In the genomic region with DNA sequence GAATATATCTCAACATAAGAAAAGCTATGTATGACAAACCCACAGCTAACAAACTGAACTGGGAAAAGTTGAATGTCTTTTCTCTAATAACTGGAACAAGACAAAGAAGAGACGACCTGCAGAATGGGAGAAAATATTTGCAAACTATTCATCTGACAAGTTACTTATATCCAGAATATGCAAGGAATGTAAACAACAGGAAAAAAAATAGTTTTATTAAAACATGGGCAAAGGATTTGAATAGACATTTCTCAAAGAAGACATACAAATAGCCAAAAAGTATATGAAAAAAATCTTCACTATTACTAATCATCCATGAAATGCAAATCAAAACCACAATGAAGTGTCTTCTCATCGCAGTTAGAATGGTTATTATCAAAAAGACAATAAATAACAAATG, we compare ENCODE assay signal across 28 cellular contexts.
DNase-seq lines count a peak whose midpoint lies in the region; ATAC-seq, FAIRE-seq and TF ChIP-seq lines count a peak whose summit lies in the region.
"Had no signal": no experiment of that assay in that cellular context is flagged by ENCODE, and none has a peak within 500 bp of the region (broad histone marks: within the 10 kb centered on the region; RNA-seq: fewer than 3 reads in every experiment).

No MANE protein-coding gene starts in this region.

- no peak overlapping the region for H3K9ac ChIP-seq in GM23248
- H3K9ac ChIP-seq in astrocyte (ENCODE audit: low read length) = no peak overlapping the region
- no peak overlapping the region for H3K9ac ChIP-seq in H9 (ENCODE audit: extremely low read depth, insufficient read length, low read length)
- H3K9ac ChIP-seq: BLaER1 treated with 17β-estradiol and CSF1 and Interleukin-3, amounts not matched to agents 10 nM and 100 nM; SK-N-SH had no signal

- H2BK20ac ChIP-seq in H9 (ENCODE audit: low read depth, low read length, poor library complexity, severe bottlenecking) = no peak overlapping the region

- no peaks in the 10 kb centered on the region for H3K27me3 ChIP-seq in GM23248 (replicated peaks; ENCODE audit: insufficient read depth)
- no peaks in the 10 kb centered on the region for H3K27me3 ChIP-seq in astrocyte (ENCODE audit: insufficient read depth, low read length)
- H3K27me3 ChIP-seq in H9 (ENCODE audit: insufficient read depth, low read length) = no peaks in the 10 kb centered on the region
- H3K27me3 ChIP-seq in right lobe of liver = no peaks in the 10 kb centered on the region
- H3K27me3 ChIP-seq: BLaER1 treated with 17β-estradiol and CSF1 and Interleukin-3, amounts not matched to agents 10 nM and 100 nM had no signal

- 18 to 19% methylated on average over 2 of the region's 2 CpGs for WGBS in GM23248 (ENCODE audit: low coverage in 1 of 2, low lambda C conversion rate in 2 of 2, missing lambda C conversion rate in 2 of 2), 2 experiments
- WGBS in H9 (ENCODE audit: extremely low coverage, insufficient read length, low lambda C conversion rate) = no CpG with 5 or more reads among the region's 2 CpGs
- WGBS in right lobe of liver (ENCODE audit: insufficient coverage, low coverage, low lambda C conversion rate, missing lambda C conversion rate) = 69% methylated on average over 2 of the region's 2 CpGs

- H3K9me3 Mint-ChIP-seq in astrocyte (ENCODE audit: unreplicated experiment) = no peaks in the 10 kb centered on the region
- H3K9me3 Mint-ChIP-seq in H9 = no peaks in the 10 kb centered on the region

- no peak overlapping the region for H3K14ac ChIP-seq in H9 (ENCODE audit: insufficient read depth, low read length)

- H3K36me3 Mint-ChIP-seq in astrocyte (ENCODE audit: low read depth, unreplicated experiment) (peaks cover 4% of the 10 kb centered on the region), H9 (ENCODE audit: insufficient read depth in 1 of 3, low read depth in 3 of 3) (no peaks in the 10 kb centered on the region)

- no peak overlapping the region for H4K91ac ChIP-seq in H9 (ENCODE audit: insufficient read length, low read depth, low read length)

- no peak overlapping the region for H2AK5ac ChIP-seq in H9 (ENCODE audit: insufficient read length, low read length)

- no peak for TF ChIP-seq POLR2A in right lobe of liver (IDR thresholded peaks at IDR 0.05)

- H3K9me3 ChIP-seq in GM23248 (ENCODE audit: low read depth) (no peaks in the 10 kb centered on the region), astrocyte (ENCODE audit: insufficient read depth, low read depth, low read length) (no peaks in the 10 kb centered on the region), H9 (ENCODE audit: control insufficient read depth, low read depth, low read length) (no peaks in the 10 kb centered on the region), right lobe of liver (no peaks in the 10 kb centered on the region)
- H3K9me3 ChIP-seq: SK-N-SH had no signal

- H4K20me1 ChIP-seq in GM23248 (ENCODE audit: insufficient read depth) = no peaks in the 10 kb centered on the region
- H4K20me1 ChIP-seq in astrocyte (ENCODE audit: insufficient read depth, low read length) = no peaks in the 10 kb centered on the region
- no peaks in the 10 kb centered on the region for H4K20me1 ChIP-seq in H9 (ENCODE audit: control insufficient read depth, insufficient read depth, insufficient read length)
- H4K20me1 ChIP-seq: BLaER1 treated with 17β-estradiol and CSF1 and Interleukin-3, amounts not matched to agents 10 nM and 100 nM had no signal

- H3K27me3 Mint-ChIP-seq in astrocyte (ENCODE audit: low read depth, unreplicated experiment) (no peaks in the 10 kb centered on the region), H9 (ENCODE audit: low read depth) (no peaks in the 10 kb centered on the region)

- no peak overlapping the region for H4K8ac ChIP-seq in H9 (replicated peaks; ENCODE audit: insufficient read length, low read depth, low read length)

- H2BK12ac ChIP-seq in H9 (ENCODE audit: insufficient read length, low read depth, low read length) = no peak overlapping the region

- no peak overlapping the region for H3K23ac ChIP-seq in H9 (ENCODE audit: insufficient read length, low read depth, low read length)

- intact Hi-C loops in right lobe of liver (cut with DNase I) = no loop called here

- no peak for ATAC-seq in activated CD4-positive, CD25-positive, alpha-beta regulatory T cell treated with anti-CD3 and anti-CD28 coated beads, Interleukin-2, amount 50 U/mL, for 24 hours
- no peak for ATAC-seq in right lobe of liver
- ATAC-seq: HepG2, K562 had no signal

- H3K4me3 ChIP-seq in AG10803 (ENCODE audit: low read length) = no peak overlapping the region
- H3K4me3 ChIP-seq in GM23248 = no peak overlapping the region
- no peak overlapping the region for H3K4me3 ChIP-seq in astrocyte (ENCODE audit: insufficient read depth, low read depth, low read length)
- H3K4me3 ChIP-seq in right lobe of liver = no peak overlapping the region
- H3K4me3 ChIP-seq: BLaER1 treated with 17β-estradiol and CSF1 and Interleukin-3, amounts not matched to agents 10 nM and 100 nM; K562 had no signal

- H3K9me2 ChIP-seq in GM23248 (ENCODE audit: insufficient read depth) = no peaks in the 10 kb centered on the region
- H3K9me2 ChIP-seq: SK-N-SH had no signal

- H2AFZ ChIP-seq in GM23248 = no peak overlapping the region
- H2AFZ ChIP-seq in astrocyte (ENCODE audit: low read depth, low read length) = no peak overlapping the region
- no peak overlapping the region for H2AFZ ChIP-seq in H9 (ENCODE audit: low read length)

- in situ Hi-C loops in GM23248 (cut with MboI) = no loop called here

- H3F3A ChIP-seq in GM23248 (ENCODE audit: insufficient read depth) = peaks cover 13% of the 10 kb centered on the region; the same call in 1 of the 2 replicates

- H3K36me3 ChIP-seq in GM23248 (ENCODE audit: low read depth) (no peaks in the 10 kb centered on the region), astrocyte (ENCODE audit: insufficient read depth, low read length) (no peaks in the 10 kb centered on the region), right lobe of liver (no peaks in the 10 kb centered on the region)
- H3K36me3 ChIP-seq: BLaER1 treated with 17β-estradiol and CSF1 and Interleukin-3, amounts not matched to agents 10 nM and 100 nM had no signal

- no peaks in the 10 kb centered on the region for H3K23me2 ChIP-seq in H9 (ENCODE audit: insufficient read length, low read depth, low read length, poor library complexity, severe bottlenecking)

- no peak overlapping the region for H4K5ac ChIP-seq in H9 (ENCODE audit: insufficient read length, low read depth, low read length)

- H3K18ac ChIP-seq in H9 (ENCODE audit: insufficient read length, low read depth, low read length) = no peak overlapping the region

- H3T11ph ChIP-seq in H9 (ENCODE audit: low read length) = no peak overlapping the region

- H3K27ac Mint-ChIP-seq in astrocyte (ENCODE audit: unreplicated experiment) (no peak overlapping the region), H9 (no peak overlapping the region)
- H3K27ac Mint-ChIP-seq: CD4-positive, alpha-beta T cell had no signal

- no peak overlapping the region for H3K56ac ChIP-seq in H9 (ENCODE audit: insufficient read length, low read depth, low read length)

- H2BK15ac ChIP-seq in H9 (ENCODE audit: low read depth, low read length) = no peak overlapping the region

- FAIRE-seq in astrocyte (lab: Jason Lieb, UNC) = peak; percentile 39
- FAIRE-seq: D721Med, GM12892, HepG2, K562, RCC 7860 had no signal

- no peak for TF ChIP-seq CTCF in AG10803 (conservative IDR thresholded peaks at IDR 0.05; ENCODE audit: low read length)
- TF ChIP-seq CTCF in astrocyte (IDR thresholded peaks at IDR 0.05; ENCODE audit: insufficient read depth, low read depth, low read length) = no peak
- no peak for TF ChIP-seq CTCF in H9 (conservative IDR thresholded peaks at IDR 0.05)
- no peak for TF ChIP-seq CTCF in right lobe of liver (IDR thresholded peaks at IDR 0.05)

- no peak overlapping the region for H2BK5ac ChIP-seq in H9 (ENCODE audit: insufficient read length, low read length)

- no peak overlapping the region for H3K4ac ChIP-seq in H9 (ENCODE audit: low read depth, low read length)

- H3K4me1 ChIP-seq in GM23248 (ENCODE audit: insufficient read depth) = peaks cover 10% of the 10 kb centered on the region
- H3K4me1 ChIP-seq in astrocyte (ENCODE audit: insufficient read depth, low read length) = no peaks in the 10 kb centered on the region
- H3K4me1 ChIP-seq in H9 (ENCODE audit: insufficient read depth, low read length) = no peaks in the 10 kb centered on the region
- no peaks in the 10 kb centered on the region for H3K4me1 ChIP-seq in right lobe of liver
- H3K4me1 ChIP-seq: BLaER1 treated with 17β-estradiol and CSF1 and Interleukin-3, amounts not matched to agents 10 nM and 100 nM had no signal

- no peak overlapping the region for H2BK120ac ChIP-seq in H9 (ENCODE audit: low read depth, low read length, poor library complexity, severe bottlenecking)

- DNase-seq in AG10803 (ENCODE audit: low read depth) (peak; percentile 66), GM23248 (peak; percentile 12), astrocyte (ENCODE audit: low read depth) (peak; percentile 29), iris pigment epithelial cell (ENCODE audit: low read depth) (peak; percentile 50), H9 (no peak), right lobe of liver (no peak)
- no peak for DNase-seq in activated effector memory CD4-positive, alpha-beta T cell treated with Interleukin-2 at 50 U/mL for 16 hours
- DNase-seq: 8988T; ACHN; CD4-positive, alpha-beta T cell; DMS53; GF-D8; Kasumi-1; NCI-H1105; NCI-H1436 treated with DMSO at 0.1 percent for 48 hours; NCI-H2029; NCI-H446; NCI-H524 treated with DMSO at 0.1 percent for 48 hours; NCI-H774; SIG-M5; SK-N-SH had no signal

- H3K79me2 ChIP-seq in GM23248 (ENCODE audit: insufficient read depth) = no peaks in the 10 kb centered on the region
- no peaks in the 10 kb centered on the region for H3K79me2 ChIP-seq in astrocyte (ENCODE audit: insufficient read depth, low read length)
- no peaks in the 10 kb centered on the region for H3K79me2 ChIP-seq in H9 (ENCODE audit: insufficient read depth, low read length)

- H3K27ac ChIP-seq in GM23248 = no peak overlapping the region
- H3K27ac ChIP-seq in astrocyte (ENCODE audit: low read depth, low read length) = no peak overlapping the region
- no peak overlapping the region for H3K27ac ChIP-seq in H9 (ENCODE audit: insufficient read length, low read depth, low read length)
- H3K27ac ChIP-seq in right lobe of liver = no peak overlapping the region
- H3K27ac ChIP-seq: BLaER1 treated with 17β-estradiol and CSF1 and Interleukin-3, amounts not matched to agents 10 nM and 100 nM had no signal

- no peak overlapping the region for H3K4me2 ChIP-seq in GM23248 (ENCODE audit: unreplicated experiment)
- no peak overlapping the region for H3K4me2 ChIP-seq in astrocyte (ENCODE audit: low read length)
- H3K4me2 ChIP-seq in H9 (ENCODE audit: insufficient read depth, insufficient read length, low read length) = no peak overlapping the region
- H3K4me2 ChIP-seq: BLaER1 treated with 17β-estradiol and CSF1 and Interleukin-3, amounts not matched to agents 10 nM and 100 nM; SK-N-SH had no signal

- H3K79me1 ChIP-seq in H9 (ENCODE audit: insufficient read depth, low read depth, low read length, poor library complexity, severe bottlenecking) = no peaks in the 10 kb centered on the region

- H3K4me1 Mint-ChIP-seq in astrocyte (ENCODE audit: low read depth, unreplicated experiment) = peaks cover 7% of the 10 kb centered on the region
- no peaks in the 10 kb centered on the region for H3K4me1 Mint-ChIP-seq in H9

- H3K4me3 Mint-ChIP-seq in astrocyte (ENCODE audit: unreplicated experiment) (no peak overlapping the region), H9 (no peak overlapping the region)
- H3K4me3 Mint-ChIP-seq: CD4-positive, alpha-beta T cell had no signal

Comparison
In these comparisons a context has a peak if more than half of its experiments do, and no peak if none do; other contexts are left out.
1. DNase-seq: peak in AG10803 (single experiment), GM23248 (single experiment), astrocyte (single experiment) and iris pigment epithelial cell (single experiment); none in activated effector memory CD4-positive, alpha-beta T cell treated with Interleukin-2 at 50 U/mL for 16 hours (single experiment), H9 (single experiment) and right lobe of liver (0 of 3).